Comparison of ENCODE assay signal across 33 cellular contexts in genomic region chr4:159238631-159239030, GRCh38.
DNase-seq lines count a peak whose midpoint lies in the region; ATAC-seq, FAIRE-seq and TF ChIP-seq lines count a peak whose summit lies in the region.
"Had no signal": no experiment of that assay in that cellular context is flagged by ENCODE, and none has a peak within 500 bp of the region (broad histone marks: within the 10 kb centered on the region; RNA-seq: fewer than 3 reads in every experiment).

No MANE protein-coding gene starts in this region.

- intact Hi-C loops in heart right ventricle (cut with DNase I) (no loop called here), cardiac septum (cut with DNase I) (no loop called here), kidney (cut with DNase I) (no loop called here), vagina (cut with DNase I) (no loop called here), tibial artery (cut with DNase I; ENCODE audit: low total_unique reads) (no loop called here)

- no peak overlapping the region for H3K27ac Mint-ChIP-seq in type B pancreatic cell
- H3K27ac Mint-ChIP-seq: activated naive CD4-positive, alpha-beta T cell treated with anti-CD3 and anti-CD28 coated beads for 36 hours; B cell; CD8-positive, alpha-beta T cell; IgD-negative memory B cell had no signal

- H3K9me3 ChIP-seq in heart right ventricle (peaks cover 0 to 8% (median 0%) of the 10 kb centered on the region in 11 donors), kidney (ENCODE audit: control insufficient read depth in 1 of 2, low read length in 2 of 2) (no peaks in the 10 kb centered on the region), vagina (no peaks in the 10 kb centered on the region), tibial artery (no peaks in the 10 kb centered on the region)
- H3K9me3 ChIP-seq: neutrophil, prostate gland, thoracic aorta had no signal

- WGBS in heart right ventricle, 2 donors, result 12 to 15% methylated on average over 2 of the region's 2 CpGs

- H3K36me3 Mint-ChIP-seq in type B pancreatic cell, result peaks cover 10% of the 10 kb centered on the region

- TF ChIP-seq CTCF in heart right ventricle (IDR thresholded peaks at IDR 0.05) (no peak), kidney (IDR thresholded peaks at IDR 0.05; ENCODE audit: borderline replicate concordance, extremely low read depth, insufficient read depth) (no peak), vagina (IDR thresholded peaks at IDR 0.05) (no peak), tibial artery (IDR thresholded peaks at IDR 0.05) (no peak), type B pancreatic cell (conservative IDR thresholded peaks at IDR 0.05) (no peak)

- no peaks in the 10 kb centered on the region for H3K27me3 Mint-ChIP-seq in type B pancreatic cell
- H3K27me3 Mint-ChIP-seq: B cell, IgD-negative memory B cell, naive B cell had no signal

- H3K4me1 ChIP-seq in heart right ventricle (peaks cover 0 to 78% (median 51%) of the 10 kb centered on the region in 9 donors), kidney (ENCODE audit: control insufficient read depth in 1 of 2, insufficient read depth in 1 of 2, low read depth in 1 of 2, low read length in 2 of 2) (no peaks in the 10 kb centered on the region), vagina (peaks cover 9% of the 10 kb centered on the region), tibial artery (peaks cover 0 to 42% (median 6%) of the 10 kb centered on the region in 4 donors)
- H3K4me1 ChIP-seq: prostate gland had no signal

- H3K9ac ChIP-seq in kidney (ENCODE audit: low read length in 2 of 2), result no peak overlapping the region

- H3K27ac ChIP-seq in heart right ventricle (peak overlapping the region in 6 of 10 donors; percentile 1 to 69 (median 30)), kidney (ENCODE audit: low read depth in 2 of 2, low read length in 2 of 2) (no peak overlapping the region), vagina (peak overlapping the region; percentile 4), tibial artery (peak overlapping the region in 1 of 2 donors; percentile 48)
- H3K27ac ChIP-seq: neutrophil, prostate gland, thoracic aorta, WERI-Rb-1 had no signal

- H3K4me3 ChIP-seq in heart right ventricle (no peak overlapping the region), kidney (ENCODE audit: low read length in 2 of 2) (no peak overlapping the region), vagina (no peak overlapping the region), tibial artery (no peak overlapping the region)
- H3K4me3 ChIP-seq: prostate gland, thoracic aorta had no signal

- peaks cover 0 to 30% (median 0%) of the 10 kb centered on the region in 9 donors for H3K36me3 ChIP-seq in heart right ventricle
- H3K36me3 ChIP-seq in kidney (ENCODE audit: control insufficient read depth in 1 of 2, insufficient read depth in 2 of 2, low read length in 2 of 2), result no peaks in the 10 kb centered on the region
- no peaks in the 10 kb centered on the region for H3K36me3 ChIP-seq in vagina
- no peaks in the 10 kb centered on the region for H3K36me3 ChIP-seq in tibial artery
- H3K36me3 ChIP-seq: neutrophil, prostate gland, thoracic aorta, WERI-Rb-1 had no signal

- no peak overlapping the region for H3K4me3 Mint-ChIP-seq in type B pancreatic cell
- H3K4me3 Mint-ChIP-seq: activated naive CD4-positive, alpha-beta T cell treated with anti-CD3 and anti-CD28 coated beads for 36 hours; B cell; CD8-positive, alpha-beta T cell; IgD-negative memory B cell; naive B cell had no signal

- DNase-seq in heart right ventricle (no peak), cardiac septum (ENCODE audit: low spot score) (no peak), kidney (no peak), vagina (ENCODE audit: extremely low spot score in 2 of 2) (no peak), tibial artery (no peak), type B pancreatic cell (ENCODE audit: extremely low spot score, unreplicated experiment) (no peak)
- DNase-seq: activated CD4-positive, alpha-beta T cell treated with anti-CD3 and anti-CD28 coated beads, Interleukin-2, amount 50 U/mL, for 1 hour; activated naive CD4-positive, alpha-beta T cell treated with anti-CD3 and anti-CD28 coated beads for 36 hours; amniotic stem cell; CD8-positive, alpha-beta T cell; central memory CD4-positive, alpha-beta T cell; DMS 273 treated with DMSO at 0.1 percent for 48 hours; EL; glutamatergic neuron; GOT3; mesenchymal stem cell; naive B cell; NCI-H1105 treated with DMSO at 0.1 percent for 48 hours; NCI-H2029; NCI-H526 treated with DMSO at 0.1 percent for 48 hours; SHP77 treated with DMSO at 0.1 percent for 48 hours; stimulated activated naive CD8-positive, alpha-beta T cell treated with anti-CD3 and anti-CD28 coated beads, Interleukin-15, Interleukin-2, amounts not matched to agents 100 U/mL and 50 U/mL, for 24 hours; T-helper 9 cell; WERI-Rb-1 had no signal

- no peaks in the 10 kb centered on the region for H3K9me3 Mint-ChIP-seq in type B pancreatic cell
- H3K9me3 Mint-ChIP-seq: activated naive CD4-positive, alpha-beta T cell treated with anti-CD3 and anti-CD28 coated beads for 36 hours; CD8-positive, alpha-beta T cell; IgD-negative memory B cell; naive B cell had no signal

- no peak for ATAC-seq in heart right ventricle
- no peak for ATAC-seq in GM21526 (IDR thresholded peaks at IDR 0.05; ENCODE audit: low FRiP score, unreplicated experiment)
- ATAC-seq: CD8-positive, alpha-beta T cell; Panc1; stimulated activated naive CD8-positive, alpha-beta T cell treated with anti-CD3 and anti-CD28 coated beads, Interleukin-15, Interleukin-2, amounts not matched to agents 100 U/mL and 50 U/mL, for 24 hours had no signal

- TF ChIP-seq POLR2A in vagina (IDR thresholded peaks at IDR 0.05), result no peak

- FAIRE-seq in colon (lab: Jason Lieb, UNC), result peak; percentile 51
- FAIRE-seq in kidney (lab: Jason Lieb, UNC), result peak; percentile 88
- FAIRE-seq: GM12891 had no signal

- no peaks in the 10 kb centered on the region for H3K4me1 Mint-ChIP-seq in type B pancreatic cell (ENCODE audit: unreplicated experiment)

- H3K27me3 ChIP-seq in heart right ventricle, result no peaks in the 10 kb centered on the region
- no peaks in the 10 kb centered on the region for H3K27me3 ChIP-seq in vagina
- H3K27me3 ChIP-seq in tibial artery, result no peaks in the 10 kb centered on the region
- H3K27me3 ChIP-seq: neutrophil had no signal

Comparison
In these comparisons a context has a peak if more than half of its experiments do, and no peak if none do; other contexts are left out.
1. H3K27ac ChIP-seq: peak in heart right ventricle (6 of 10) and vagina (single experiment); none in kidney (0 of 2).